Comparison of ENCODE assay signal across 15 cellular contexts in the genomic region with DNA sequence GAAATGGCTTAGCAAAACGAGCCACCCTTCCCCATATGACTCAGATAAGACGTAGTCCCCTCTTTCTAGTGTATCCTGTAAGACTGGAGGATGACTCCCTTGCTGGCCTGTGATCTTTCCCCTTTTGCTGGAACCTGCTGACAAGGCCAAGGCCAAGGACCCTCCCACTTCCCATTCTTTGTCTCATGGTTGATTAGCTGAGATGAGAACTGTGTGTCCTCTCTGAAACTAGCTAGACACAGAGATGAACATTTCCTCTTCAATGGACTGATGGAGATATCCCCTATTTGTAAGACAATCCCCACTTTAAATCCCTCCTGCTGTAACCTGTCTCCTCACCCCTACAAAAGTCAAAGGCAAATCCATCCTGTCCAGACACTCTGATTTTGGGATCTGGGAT. TPM values are rescaled to one million over a fixed set of nuclear protein-coding genes. Genes with fewer than 3 reads are reported as not detected.
A peak's percentile ranks its signal among the peaks of the same experiment; 100 is the strongest.
DNase-seq lines count a peak whose midpoint lies in the region; ATAC-seq, FAIRE-seq and TF ChIP-seq lines count a peak whose summit lies in the region.
"Had no signal": no experiment of that assay in that cellular context is flagged by ENCODE, and none has a peak within 500 bp of the region (broad histone marks: within the 10 kb centered on the region; RNA-seq: fewer than 3 reads in every experiment).

No MANE protein-coding gene starts in this region.

- WGBS in A549 (ENCODE audit: missing lambda C conversion rate), result 43% methylated on average over 2 of the region's 2 CpGs

- FAIRE-seq in A549 (lab: Jason Lieb, UNC), result peak; percentile 63
- FAIRE-seq: G401.6, GM12892, H54 had no signal

- CTCF ChIA-PET in A549 (lab: Yijun Ruan, JAX), result interaction anchor here (0.9 to 4.6 kb wide), 4 partner anchors 9 to 522 kb away, joined by 3 to 19 read pairs (median 3); no protein-coding TSS in a partner anchor

- H3K27ac ChIP-seq in A549 (no peak overlapping the region), HUES6 (ENCODE audit: low read depth, low read length) (no peak overlapping the region)

- ATAC-seq in A549 (no peak), HG02938 (IDR thresholded peaks at IDR 0.05; ENCODE audit: unreplicated experiment) (no peak), HG02973 (IDR thresholded peaks at IDR 0.05; ENCODE audit: unreplicated experiment) (no peak)

- TF ChIP-seq CTCF in A549 (IDR thresholded peaks at IDR 0.05), result no peak
- no peak for TF ChIP-seq CTCF in endothelial cell (IDR thresholded peaks at IDR 0.05; ENCODE audit: unreplicated experiment)
- TF ChIP-seq CTCF in nephron progenitor cell (IDR thresholded peaks at IDR 0.05), result no peak

- DNase-seq in A549 (ENCODE audit: low read depth in 1 of 2, low spot score in 1 of 2), result no peak
- DNase-seq in endothelial cell (ENCODE audit: low spot score), result no peak
- no peak for DNase-seq in nephron progenitor cell
- DNase-seq in activated T-helper 2 cell treated with anti-CD3 and anti-CD28 coated beads, Interferon-gamma antibody, Interleukin-2, Interleukin-4, amounts not matched to agents 10 μg/mL and 5 μg/mL and 100 μg/mL, durations not matched to agents 14 hours and 24 hours and 36 hours (ENCODE audit: low spot score), result no peak
- no peak for DNase-seq in cerebellum (ENCODE audit: low spot score)
- DNase-seq: AML-193; CD4-positive, CD25-positive, alpha-beta regulatory T cell; IMR-90; NCI-H1436 treated with DMSO at 0.1 percent for 48 hours had no signal

- H3K27me3 ChIP-seq in HUES6 (ENCODE audit: control insufficient read depth, insufficient read depth, low read length), result peaks cover 25% of the 10 kb centered on the region

- H3K4me3 Mint-ChIP-seq in endothelial cell (ENCODE audit: unreplicated experiment) (peak overlapping the region; percentile 86), nephron progenitor cell (peak overlapping the region; percentile 82)
- H3K4me3 Mint-ChIP-seq in activated T-helper 2 cell treated with anti-CD3 and anti-CD28 coated beads, Interferon-gamma antibody, Interleukin-2, Interleukin-4, amounts not matched to agents 10 μg/mL and 5 μg/mL and 100 μg/mL, durations not matched to agents 14 hours and 24 hours and 36 hours (ENCODE audit: low read depth), result no peak overlapping the region
- H3K4me3 Mint-ChIP-seq: CD4-positive, CD25-positive, alpha-beta regulatory T cell had no signal

- H3K36me3 ChIP-seq in HUES6 (ENCODE audit: control insufficient read depth, insufficient read depth, low read length), result no peaks in the 10 kb centered on the region

- intact Hi-C loops in activated T-helper 2 cell treated with anti-CD3 and anti-CD28 coated beads, Interferon-gamma antibody, Interleukin-2, Interleukin-4, amounts not matched to agents 10 μg/mL and 5 μg/mL and 100 μg/mL, durations not matched to agents 14 hours and 24 hours and 36 hours (cut with micrococcal nuclease), result no loop called here

- POLR2A ChIA-PET in A549 (lab: Yijun Ruan, JAX), result no interaction called here

- no peak overlapping the region for H3K9ac ChIP-seq in HUES6 (ENCODE audit: low read length)

- no peak overlapping the region for H3K4me3 ChIP-seq in A549
- H3K4me3 ChIP-seq in HUES6 (ENCODE audit: low read depth, low read length), result peak overlapping the region; percentile 60; the same call in 1 of the 2 replicates

- H3K27me3 Mint-ChIP-seq in endothelial cell (ENCODE audit: unreplicated experiment) (peaks cover 18% of the 10 kb centered on the region), nephron progenitor cell (ENCODE audit: low read depth, poor library complexity) (peaks cover 66% of the 10 kb centered on the region)
- H3K27me3 Mint-ChIP-seq in activated T-helper 2 cell treated with anti-CD3 and anti-CD28 coated beads, Interferon-gamma antibody, Interleukin-2, Interleukin-4, amounts not matched to agents 10 μg/mL and 5 μg/mL and 100 μg/mL, durations not matched to agents 14 hours and 24 hours and 36 hours (ENCODE audit: low read depth), result peaks cover 30% of the 10 kb centered on the region

- H3K4me1 ChIP-seq in A549 (no peaks in the 10 kb centered on the region), HUES6 (ENCODE audit: control insufficient read depth, insufficient read depth, low read length) (no peaks in the 10 kb centered on the region)

- peaks cover 6% of the 10 kb centered on the region for H3K4me1 Mint-ChIP-seq in endothelial cell (ENCODE audit: unreplicated experiment)
- H3K4me1 Mint-ChIP-seq in nephron progenitor cell, result peaks cover 25% of the 10 kb centered on the region
- no peaks in the 10 kb centered on the region for H3K4me1 Mint-ChIP-seq in activated T-helper 2 cell treated with anti-CD3 and anti-CD28 coated beads, Interferon-gamma antibody, Interleukin-2, Interleukin-4, amounts not matched to agents 10 μg/mL and 5 μg/mL and 100 μg/mL, durations not matched to agents 14 hours and 24 hours and 36 hours (ENCODE audit: low read depth)

- H3K9me3 Mint-ChIP-seq in endothelial cell (ENCODE audit: unreplicated experiment) (peaks cover 8% of the 10 kb centered on the region), nephron progenitor cell (peaks cover 23% of the 10 kb centered on the region)
- H3K9me3 Mint-ChIP-seq in activated T-helper 2 cell treated with anti-CD3 and anti-CD28 coated beads, Interferon-gamma antibody, Interleukin-2, Interleukin-4, amounts not matched to agents 10 μg/mL and 5 μg/mL and 100 μg/mL, durations not matched to agents 14 hours and 24 hours and 36 hours, result peaks cover 7% of the 10 kb centered on the region

- no peak overlapping the region for H3K4me2 ChIP-seq in A549

- TF ChIP-seq EP300 in A549 (IDR thresholded peaks at IDR 0.05), result no peak

- TF ChIP-seq POLR2A in A549 (IDR thresholded peaks at IDR 0.05; ENCODE audit: low read length), result no peak

- peaks cover 22% of the 10 kb centered on the region for H3K9me3 ChIP-seq in A549
- peaks cover 21% of the 10 kb centered on the region for H3K9me3 ChIP-seq in HUES6 (ENCODE audit: control insufficient read depth, insufficient read depth, low read depth, low read length)

- H3K27ac Mint-ChIP-seq in endothelial cell (ENCODE audit: unreplicated experiment), result no peak overlapping the region
- H3K27ac Mint-ChIP-seq in nephron progenitor cell, result no peak overlapping the region
- H3K27ac Mint-ChIP-seq in activated T-helper 2 cell treated with anti-CD3 and anti-CD28 coated beads, Interferon-gamma antibody, Interleukin-2, Interleukin-4, amounts not matched to agents 10 μg/mL and 5 μg/mL and 100 μg/mL, durations not matched to agents 14 hours and 24 hours and 36 hours, result no peak overlapping the region
- H3K27ac Mint-ChIP-seq: CD4-positive, CD25-positive, alpha-beta regulatory T cell had no signal

- H3K36me3 Mint-ChIP-seq in endothelial cell (ENCODE audit: low read depth, unreplicated experiment) (peaks cover 7% of the 10 kb centered on the region), nephron progenitor cell (ENCODE audit: low read depth) (peaks cover 6% of the 10 kb centered on the region)
- H3K36me3 Mint-ChIP-seq in activated T-helper 2 cell treated with anti-CD3 and anti-CD28 coated beads, Interferon-gamma antibody, Interleukin-2, Interleukin-4, amounts not matched to agents 10 μg/mL and 5 μg/mL and 100 μg/mL, durations not matched to agents 14 hours and 24 hours and 36 hours (ENCODE audit: low read depth), result no peaks in the 10 kb centered on the region
- H3K36me3 Mint-ChIP-seq: CD4-positive, CD25-positive, alpha-beta regulatory T cell had no signal

- TF ChIP-seq RAD21 in A549 (conservative IDR thresholded peaks at IDR 0.05 in 1 of 2, IDR thresholded peaks at IDR 0.05 in 1 of 2), result no peak

TF ChIP-seq in A549, 52 proteins besides CTCF, POLR2A, EP300 and RAD21 (continues in another document):
- TF ChIP-seq HOXB5 (CRISPR knock-in tag; IDR thresholded peaks at IDR 0.05), result no peak
- TF ChIP-seq, protein P1, sequence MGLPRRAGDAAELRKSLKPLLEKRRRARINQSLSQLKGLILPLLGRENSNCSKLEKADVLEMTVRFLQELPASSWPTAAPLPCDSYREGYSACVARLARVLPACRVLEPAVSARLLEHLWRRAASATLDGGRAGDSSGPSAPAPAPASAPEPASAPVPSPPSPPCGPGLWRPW (IDR thresholded peaks at IDR 0.05), result no peak

RNA-seq across cellular contexts. Expression of a gene that starts 33.4 kb away (rescaled TPM):
- polyA plus RNA-seq in A549 (2011; rRNA removed) (not detected in 2 replicates), A549 (2017; fragmentation: RNase III; extraction: RNeasy Plus Mini Kit Qiagen cat#74134 plus additional on column Dnase treatment) (not detected in 3 replicates)
- polyA plus RNA-seq in A549 (2012; cell fraction: cytosol; rRNA removed), result 0.01 TPM in 1 of 2 replicates, not detected in the other
- 0.02 TPM in 1 of 2 replicates, not detected in the other for polyA plus RNA-seq in A549 (2012; cell fraction: nucleus; rRNA removed)
- polyA minus RNA-seq in A549 (2011; rRNA and poly(A)+ RNA removed), result not detected in 2 replicates
- total RNA-seq in endothelial cell (ENCODE audit: unreplicated experiment) (not detected), cerebellum (2.9 TPM)
- total RNA-seq in activated T-helper 2 cell treated with anti-CD3 and anti-CD28 coated beads, Interferon-gamma antibody, Interleukin-2, Interleukin-4, amounts not matched to agents 10 μg/mL and 5 μg/mL and 100 μg/mL, durations not matched to agents 14 hours and 24 hours and 36 hours, result not detected in 2 replicates
- total RNA-seq: CD4-positive, CD25-positive, alpha-beta regulatory T cell; IMR-90 had no signal
- polyA plus RNA-seq: CD4-positive, CD25-positive, alpha-beta regulatory T cell; IMR-90 had no signal

RNA-seq across cellular contexts. Expression of a gene that starts 56.0 kb away (rescaled TPM):
- polyA plus RNA-seq in A549 (2011; rRNA removed) (262 and 302 TPM in 2 replicates), A549 (2017; fragmentation: RNase III; extraction: RNeasy Plus Mini Kit Qiagen cat#74134 plus additional on column Dnase treatment) (170 to 213 TPM (median 183 TPM) in 3 replicates)
- 197 and 269 TPM in 2 replicates for polyA plus RNA-seq in A549 (2012; cell fraction: cytosol; rRNA removed)
- 111 and 130 TPM in 2 replicates for polyA plus RNA-seq in A549 (2012; cell fraction: nucleus; rRNA removed)
- 187 and 193 TPM in 2 replicates for polyA minus RNA-seq in A549 (2011; rRNA and poly(A)+ RNA removed)
- total RNA-seq in endothelial cell (ENCODE audit: unreplicated experiment) (4.1 TPM), cerebellum (6.5 TPM)
- 20.0 and 20.4 TPM in 2 replicates for total RNA-seq in activated T-helper 2 cell treated with anti-CD3 and anti-CD28 coated beads, Interferon-gamma antibody, Interleukin-2, Interleukin-4, amounts not matched to agents 10 μg/mL and 5 μg/mL and 100 μg/mL, durations not matched to agents 14 hours and 24 hours and 36 hours

RNA-seq across cellular contexts. Expression of a gene that starts 59.3 kb away (rescaled TPM):
- polyA plus RNA-seq in A549 (2011; rRNA removed) (0.63 and 0.95 TPM in 2 replicates), A549 (2017; fragmentation: RNase III; extraction: RNeasy Plus Mini Kit Qiagen cat#74134 plus additional on column Dnase treatment) (0.50 to 0.69 TPM (median 0.56 TPM) in 3 replicates)
- polyA plus RNA-seq in A549 (2012; cell fraction: cytosol; rRNA removed), result 0.41 and 0.47 TPM in 2 replicates
- polyA plus RNA-seq in A549 (2012; cell fraction: nucleus; rRNA removed), result 1.2 TPM in 2 replicates
- 1.2 and 1.8 TPM in 2 replicates for polyA minus RNA-seq in A549 (2011; rRNA and poly(A)+ RNA removed)
- total RNA-seq in endothelial cell (ENCODE audit: unreplicated experiment) (2.9 TPM), cerebellum (0.36 TPM)
- total RNA-seq in activated T-helper 2 cell treated with anti-CD3 and anti-CD28 coated beads, Interferon-gamma antibody, Interleukin-2, Interleukin-4, amounts not matched to agents 10 μg/mL and 5 μg/mL and 100 μg/mL, durations not matched to agents 14 hours and 24 hours and 36 hours, result not detected in 2 replicates
- total RNA-seq: CD4-positive, CD25-positive, alpha-beta regulatory T cell; IMR-90 had no signal
- polyA plus RNA-seq: CD4-positive, CD25-positive, alpha-beta regulatory T cell; IMR-90 had no signal
